ENCODE assay signal across 10 cellular contexts in genomic region chr3:196754215-196754937, GRCh38. TPM values are rescaled to one million over a fixed set of nuclear protein-coding genes. Genes with fewer than 3 reads are reported as not detected.
DNase-seq lines count a peak whose midpoint lies in the region; ATAC-seq and TF ChIP-seq lines count a peak whose summit lies in the region.
"Had no signal": no experiment of that assay in that cellular context is flagged by ENCODE, and none has a peak within 500 bp of the region (broad histone marks: within the 10 kb centered on the region; RNA-seq: fewer than 3 reads in every experiment).

No MANE protein-coding gene starts in this region.

- CTCF ChIA-PET in Panc1 (lab: Charles Lee): no interaction called here

- no peak overlapping the region for H3K4me3 ChIP-seq in Panc1 (ENCODE audit: low read depth in 2 of 2, low read length in 2 of 2)
- H3K4me3 ChIP-seq: lung had no signal

- no peak overlapping the region for H3K4me3 Mint-ChIP-seq in nephron progenitor cell
- H3K4me3 Mint-ChIP-seq: activated CD8-positive, alpha-beta memory T cell treated with anti-CD3 and anti-CD28 coated beads, Interleukin-2, amount 10 ng/mL, durations not matched to agents 7 days and 5 days had no signal

- no peaks in the 10 kb centered on the region for H3K27me3 Mint-ChIP-seq in nephron progenitor cell (ENCODE audit: low read depth, poor library complexity)
- H3K27me3 Mint-ChIP-seq: activated CD8-positive, alpha-beta memory T cell treated with anti-CD3 and anti-CD28 coated beads, Interleukin-2, amount 10 ng/mL, durations not matched to agents 7 days and 5 days had no signal

- H3K36me3 ChIP-seq in Panc1 (ENCODE audit: control insufficient read depth, insufficient read depth, low read length): peaks cover 4% of the 10 kb centered on the region; the same call in 1 of the 2 replicates

- H3K9me3 Mint-ChIP-seq in nephron progenitor cell: peaks cover 77% of the 10 kb centered on the region

- POLR2A ChIA-PET in Panc1 (lab: Charles Lee): no interaction called here

- H3K9me3 ChIP-seq in Panc1 (ENCODE audit: control insufficient read depth, insufficient read depth, low read depth, low read length): peaks cover 8% of the 10 kb centered on the region; the same call in 1 of the 2 replicates

- peaks cover 18% of the 10 kb centered on the region; the same call in 1 of the 2 replicates for H3K4me1 ChIP-seq in Panc1 (ENCODE audit: control insufficient read depth, insufficient read depth, low read length)

- H3K36me3 Mint-ChIP-seq in nephron progenitor cell (ENCODE audit: low read depth): peaks cover 95% of the 10 kb centered on the region

- in situ Hi-C loops in Panc1 (cut with HindIII; ENCODE audit: low pct_unique_long_range_greater_than_20kb, low sequenced_read_pairs): no loop called here

- ATAC-seq in Panc1: no peak; the same call in 1 of the 2 replicates
- ATAC-seq: activated CD8-positive, alpha-beta memory T cell treated with anti-CD3 and anti-CD28 coated beads, Interleukin-2, amount 10 ng/mL, durations not matched to agents 7 days and 5 days had no signal

- TF ChIP-seq CTCF in Panc1 (IDR thresholded peaks at IDR 0.05): no peak
- no peak for TF ChIP-seq CTCF in nephron progenitor cell (IDR thresholded peaks at IDR 0.05)

- no TSS peak for BruUV-seq in Panc1 (replicated peaks; lab: Mats Ljungman, UMichigan)

- intact Hi-C loops in Panc1 (cut with micrococcal nuclease; ENCODE audit: unreplicated experiment): no loop called here

- peak overlapping the region; percentile 18 for H3K27ac ChIP-seq in Panc1 (ENCODE audit: low read length)

- H3K27me3 ChIP-seq in Panc1 (ENCODE audit: control insufficient read depth, insufficient read depth, low read length): no peaks in the 10 kb centered on the region

- DNase-seq in ELF-1 (ENCODE audit: low read depth, low spot score) (peak; percentile 22), Panc1 (ENCODE audit: low read depth, low spot score) (no peak), dermis blood vessel endothelial cell (peak; percentile 21), nephron progenitor cell (no peak), epidermal melanocyte (ENCODE audit: insufficient read length, low spot score) (no peak), COLO829 (ENCODE audit: low spot score) (no peak), LoVo (ENCODE audit: low spot score) (no peak)
- DNase-seq: activated CD8-positive, alpha-beta memory T cell treated with anti-CD3 and anti-CD28 coated beads, Interleukin-2, amount 10 ng/mL, durations not matched to agents 7 days and 5 days; central memory CD4-positive, alpha-beta T cell had no signal

- peak overlapping the region; percentile 68 for H3K27ac Mint-ChIP-seq in nephron progenitor cell
- H3K27ac Mint-ChIP-seq: activated CD8-positive, alpha-beta memory T cell treated with anti-CD3 and anti-CD28 coated beads, Interleukin-2, amount 10 ng/mL, durations not matched to agents 7 days and 5 days had no signal

- H3K4me1 Mint-ChIP-seq in nephron progenitor cell: no peaks in the 10 kb centered on the region

RNA-seq across cellular contexts. Expression of gene PAK2, which starts 14.7 kb away (rescaled TPM):
- 185 TPM for total RNA-seq in Panc1 (2021; ENCODE audit: unreplicated experiment)
- 115 TPM for polyA plus RNA-seq in Panc1 (2012; ENCODE audit: insufficient read length)
- 81.5 and 186 TPM in 2 replicates for total RNA-seq in dermis blood vessel endothelial cell

RNA-seq across cellular contexts. Expression of gene PIGX, which starts 42.2 kb away (rescaled TPM):
- 85.7 TPM for total RNA-seq in Panc1 (2021; ENCODE audit: unreplicated experiment)
- polyA plus RNA-seq in Panc1 (2012; ENCODE audit: insufficient read length): 33.2 TPM
- total RNA-seq in dermis blood vessel endothelial cell: 34.4 and 44.0 TPM in 2 replicates

RNA-seq across cellular contexts. Expression of gene CEP19, which starts 42.3 kb away (rescaled TPM):
- total RNA-seq in Panc1 (2021; ENCODE audit: unreplicated experiment): 7.1 TPM
- polyA plus RNA-seq in Panc1 (2012; ENCODE audit: insufficient read length): 4.5 TPM
- 6.8 and 9.0 TPM in 2 replicates for total RNA-seq in dermis blood vessel endothelial cell

Comparison
In these comparisons a context has a peak if more than half of its experiments do, and no peak if none do; other contexts are left out.
1. DNase-seq: peak in ELF-1 (single experiment) and dermis blood vessel endothelial cell (single experiment); none in Panc1 (single experiment), nephron progenitor cell (single experiment), epidermal melanocyte (single experiment), COLO829 (single experiment) and LoVo (single experiment).